In genomic region chr10:22183771-22184466, GRCh38 we compare ENCODE assay signal across 1 cellular context.
TF ChIP-seq lines count a peak whose summit lies in the region.

No MANE protein-coding gene starts in this region.

TF ChIP-seq in GM23338, 12 proteins besides CTCF, POLR2A, EP300 and RAD21 (continued from another document):
- TF ChIP-seq EZH2phosphoT487 (IDR thresholded peaks at IDR 0.05; ENCODE audit: unreplicated experiment) (no peak), ZNF462 (CRISPR knock-in tag; IDR thresholded peaks at IDR 0.05) (no peak), JUNB (IDR thresholded peaks at IDR 0.05; ENCODE audit: unreplicated experiment) (no peak)
TF ChIP-seq in GM23338: peak in this region for 0.
